8 cellular contexts compared by ENCODE assay signal in genomic region chr1:235304549-235305451, GRCh38. TPM values are rescaled to one million over a fixed set of nuclear protein-coding genes. Genes with fewer than 3 reads are reported as not detected.
DNase-seq lines count a peak whose midpoint lies in the region; ATAC-seq, FAIRE-seq and TF ChIP-seq lines count a peak whose summit lies in the region.
"Had no signal": no experiment of that assay in that cellular context is flagged by ENCODE, and none has a peak within 500 bp of the region (broad histone marks: within the 10 kb centered on the region; RNA-seq: fewer than 3 reads in every experiment).

No MANE protein-coding gene starts in this region.

- peak; percentile 87 for FAIRE-seq in GM12891 (lab: Jason Lieb, UNC)
- FAIRE-seq: endometrium had no signal

- H3K4me3 ChIP-seq in muscle layer of duodenum (ENCODE audit: low read depth in 1 of 2, low read length in 2 of 2) = no peak overlapping the region

- H3K27ac ChIP-seq in muscle layer of duodenum (ENCODE audit: low read length) = peak overlapping the region; percentile 54

- peaks cover 14% of the 10 kb centered on the region for H3K36me3 Mint-ChIP-seq in activated naive CD8-positive, alpha-beta T cell treated with anti-CD3 and anti-CD28 coated beads for 36 hours

- H3K27me3 Mint-ChIP-seq in activated naive CD8-positive, alpha-beta T cell treated with anti-CD3 and anti-CD28 coated beads for 36 hours = no peaks in the 10 kb centered on the region

- H3K27me3 ChIP-seq in muscle layer of duodenum (ENCODE audit: low read depth, low read length) = no peaks in the 10 kb centered on the region

- no peaks in the 10 kb centered on the region for H3K9me3 ChIP-seq in muscle layer of duodenum (ENCODE audit: control insufficient read depth in 1 of 2, low read length in 2 of 2)

- H3K9me3 Mint-ChIP-seq in activated naive CD8-positive, alpha-beta T cell treated with anti-CD3 and anti-CD28 coated beads for 36 hours = no peaks in the 10 kb centered on the region

- H3K4me3 Mint-ChIP-seq in activated naive CD8-positive, alpha-beta T cell treated with anti-CD3 and anti-CD28 coated beads for 36 hours = no peak overlapping the region

- no peak for ATAC-seq in HG03342 (IDR thresholded peaks at IDR 0.05; ENCODE audit: unreplicated experiment)
- no peak for ATAC-seq in GM21390 (IDR thresholded peaks at IDR 0.05; ENCODE audit: unreplicated experiment)

- peaks cover 44% of the 10 kb centered on the region for H3K4me1 Mint-ChIP-seq in activated naive CD8-positive, alpha-beta T cell treated with anti-CD3 and anti-CD28 coated beads for 36 hours

- H3K27ac Mint-ChIP-seq in activated naive CD8-positive, alpha-beta T cell treated with anti-CD3 and anti-CD28 coated beads for 36 hours = peak overlapping the region; percentile 77

- H3K4me1 ChIP-seq in muscle layer of duodenum (ENCODE audit: control insufficient read depth in 1 of 2, insufficient read depth in 2 of 2, low read length in 2 of 2) = peaks cover 10 to 50% of the 10 kb centered on the region in 2 donors

- DNase-seq in GM12891 (ENCODE audit: insufficient read length, low spot score) (no peak), NCI-H146 (lab: John Stamatoyannopoulos, UW) (peak; percentile 58), cerebellar cortex (ENCODE audit: low spot score) (no peak)
- peak; percentile 22 for DNase-seq in activated naive CD8-positive, alpha-beta T cell treated with anti-CD3 and anti-CD28 coated beads for 36 hours

- TF ChIP-seq POLR2A in GM12891 (IDR thresholded peaks at IDR 0.05; ENCODE audit: low read depth, low read length) = no peak

- H3K36me3 ChIP-seq in muscle layer of duodenum (ENCODE audit: control insufficient read depth in 1 of 2, insufficient read depth in 2 of 2, low read length in 2 of 2) = no peaks in the 10 kb centered on the region

TF ChIP-seq in GM12891, 5 proteins besides CTCF, POLR2A, EP300 and RAD21:
- peak; percentile 36; the same call in 1 of the 2 replicates for TF ChIP-seq SPI1 (IDR thresholded peaks at IDR 0.05; ENCODE audit: low read depth, low read length)
- no peak for TF ChIP-seq TAF1 (IDR thresholded peaks at IDR 0.05; ENCODE audit: low read depth, low read length)
TF ChIP-seq in GM12891: peak in this region for 1.

RNA-seq across cellular contexts. Expression of gene ARID4B, which starts 23.2 kb away (rescaled TPM):
- 17.9 TPM for polyA plus RNA-seq in GM12891 (2012; ENCODE audit: low read depth, missing spikeins)
- 10 to 100 TPM; 30.1 to 30.6 TPM for total RNA-seq in activated naive CD8-positive, alpha-beta T cell treated with anti-CD3 and anti-CD28 coated beads for 36 hours

RNA-seq across cellular contexts. Expression of gene GGPS1, which starts 23.6 kb away (rescaled TPM):
- 13.6 TPM for polyA plus RNA-seq in GM12891 (2012; ENCODE audit: low read depth, missing spikeins)
- total RNA-seq in activated naive CD8-positive, alpha-beta T cell treated with anti-CD3 and anti-CD28 coated beads for 36 hours = 10 to 100 TPM; 29.4 to 29.5 TPM

Comparison
In these comparisons a context has a peak if more than half of its experiments do, and no peak if none do; other contexts are left out.
1. DNase-seq: peak in NCI-H146 (single experiment) and activated naive CD8-positive, alpha-beta T cell treated with anti-CD3 and anti-CD28 coated beads for 36 hours (single experiment); none in GM12891 (single experiment) and cerebellar cortex (single experiment).